ENCODE assay signal across 19 cellular contexts in genomic region chr6:160085226-160085625, GRCh38. TPM values are rescaled to one million over a fixed set of nuclear protein-coding genes. Genes with fewer than 3 reads are reported as not detected.
A peak's percentile ranks its signal among the peaks of the same experiment; 100 is the strongest.
DNase-seq lines count a peak whose midpoint lies in the region; ATAC-seq and TF ChIP-seq lines count a peak whose summit lies in the region.
"Had no signal": no experiment of that assay in that cellular context is flagged by ENCODE, and none has a peak within 500 bp of the region (broad histone marks: within the 10 kb centered on the region; RNA-seq: fewer than 3 reads in every experiment).

No MANE protein-coding gene starts in this region.

- no peak overlapping the region for H3K4me3 Mint-ChIP-seq in activated CD8-positive, alpha-beta memory T cell treated with anti-CD3 and anti-CD28 coated beads, Interleukin-2, amount 10 ng/mL, durations not matched to agents 7 days and 5 days
- H3K4me3 Mint-ChIP-seq in endothelial cell (ENCODE audit: unreplicated experiment) = peak overlapping the region; percentile 38
- peak overlapping the region; percentile 6 for H3K4me3 Mint-ChIP-seq in natural killer cell treated with Interleukin-12 subunit alpha and Interleukin-12 subunit beta and Interleukin-15 and Interleukin-18, amount 100 ng/mL, for 72 hours
- H3K4me3 Mint-ChIP-seq: CD4-positive, alpha-beta T cell; IgD-negative memory B cell had no signal

- H3K9me3 Mint-ChIP-seq in activated CD8-positive, alpha-beta memory T cell treated with anti-CD3 and anti-CD28 coated beads, Interleukin-2, amount 10 ng/mL, durations not matched to agents 7 days and 5 days (ENCODE audit: low read depth) = no peaks in the 10 kb centered on the region
- H3K9me3 Mint-ChIP-seq in endothelial cell (ENCODE audit: unreplicated experiment) = no peaks in the 10 kb centered on the region
- no peaks in the 10 kb centered on the region for H3K9me3 Mint-ChIP-seq in natural killer cell treated with Interleukin-12 subunit alpha and Interleukin-12 subunit beta and Interleukin-15 and Interleukin-18, amount 100 ng/mL, for 72 hours
- H3K9me3 Mint-ChIP-seq: CD4-positive, alpha-beta T cell; IgD-negative memory B cell had no signal

- no peak overlapping the region for H3K4me3 ChIP-seq in LNCaP clone FGC (ENCODE audit: low read depth, low read length)
- H3K4me3 ChIP-seq: HAP-1 had no signal

- ATAC-seq in activated CD8-positive, alpha-beta memory T cell treated with anti-CD3 and anti-CD28 coated beads, Interleukin-2, amount 10 ng/mL, durations not matched to agents 7 days and 5 days = no peak
- ATAC-seq in natural killer cell treated with Interleukin-12 subunit alpha and Interleukin-12 subunit beta and Interleukin-15 and Interleukin-18, amount 100 ng/mL, for 72 hours = no peak
- no peak for ATAC-seq in GM21390 (IDR thresholded peaks at IDR 0.05; ENCODE audit: unreplicated experiment)
- ATAC-seq: Panc1 had no signal

- CTCF ChIA-PET in activated CD8-positive, alpha-beta memory T cell treated with anti-CD3 and anti-CD28 coated beads, Interleukin-2, amount 10 ng/mL, durations not matched to agents 7 days and 5 days (lab: Charles Lee) = no interaction called here

- TF ChIP-seq CTCF in LNCaP clone FGC (IDR thresholded peaks at IDR 0.05; ENCODE audit: control insufficient read depth, extremely low read depth, insufficient read depth) = no peak
- TF ChIP-seq CTCF in endothelial cell (IDR thresholded peaks at IDR 0.05; ENCODE audit: unreplicated experiment) = no peak

- no peaks in the 10 kb centered on the region for H3K27me3 Mint-ChIP-seq in activated CD8-positive, alpha-beta memory T cell treated with anti-CD3 and anti-CD28 coated beads, Interleukin-2, amount 10 ng/mL, durations not matched to agents 7 days and 5 days
- peaks cover 1% of the 10 kb centered on the region for H3K27me3 Mint-ChIP-seq in endothelial cell (ENCODE audit: unreplicated experiment)
- no peaks in the 10 kb centered on the region for H3K27me3 Mint-ChIP-seq in natural killer cell treated with Interleukin-12 subunit alpha and Interleukin-12 subunit beta and Interleukin-15 and Interleukin-18, amount 100 ng/mL, for 72 hours
- H3K27me3 Mint-ChIP-seq: CD4-positive, alpha-beta T cell; IgD-negative memory B cell had no signal

- H3K36me3 Mint-ChIP-seq in activated CD8-positive, alpha-beta memory T cell treated with anti-CD3 and anti-CD28 coated beads, Interleukin-2, amount 10 ng/mL, durations not matched to agents 7 days and 5 days = peaks cover 67% of the 10 kb centered on the region
- H3K36me3 Mint-ChIP-seq in endothelial cell (ENCODE audit: low read depth, unreplicated experiment) = peaks cover 67% of the 10 kb centered on the region
- H3K36me3 Mint-ChIP-seq in natural killer cell treated with Interleukin-12 subunit alpha and Interleukin-12 subunit beta and Interleukin-15 and Interleukin-18, amount 100 ng/mL, for 72 hours = peaks cover 51% of the 10 kb centered on the region

- peak overlapping the region; percentile 26 for H3K27ac Mint-ChIP-seq in activated CD8-positive, alpha-beta memory T cell treated with anti-CD3 and anti-CD28 coated beads, Interleukin-2, amount 10 ng/mL, durations not matched to agents 7 days and 5 days
- H3K27ac Mint-ChIP-seq in endothelial cell (ENCODE audit: unreplicated experiment) = no peak overlapping the region
- H3K27ac Mint-ChIP-seq in natural killer cell treated with Interleukin-12 subunit alpha and Interleukin-12 subunit beta and Interleukin-15 and Interleukin-18, amount 100 ng/mL, for 72 hours = peak overlapping the region; percentile 72 to 86
- H3K27ac Mint-ChIP-seq: CD4-positive, alpha-beta T cell; IgD-negative memory B cell had no signal

- no peak for DNase-seq in activated CD8-positive, alpha-beta memory T cell treated with anti-CD3 and anti-CD28 coated beads, Interleukin-2, amount 10 ng/mL, durations not matched to agents 7 days and 5 days
- no peak for DNase-seq in activated CD8-positive, alpha-beta memory T cell treated with anti-CD3 and anti-CD28 coated beads, Interleukin-2, amount 50 U/mL, for 48 hours
- peak; percentile 76 for DNase-seq in LNCaP clone FGC (ENCODE audit: low read depth)
- no peak for DNase-seq in endothelial cell (ENCODE audit: low spot score)
- DNase-seq in natural killer cell treated with Interleukin-12 subunit alpha and Interleukin-12 subunit beta and Interleukin-15 and Interleukin-18, amount 100 ng/mL, for 72 hours (ENCODE audit: low spot score) = no peak
- no peak for DNase-seq in HUDEP-2 (lab: John Stamatoyannopoulos, UW; ENCODE audit: unreplicated experiment in 76 of 76)
- DNase-seq in DMS153 treated with DMSO at 0.1 percent for 48 hours (lab: John Stamatoyannopoulos, UW; ENCODE audit: unreplicated experiment) = no peak
- DNase-seq: AML-193; CD4-positive, alpha-beta T cell; DMS79 treated with DMSO at 0.1 percent for 48 hours; NCI-H1417; NCI-H1930; NCI-H2171 treated with DMSO at 0.1 percent for 48 hours; NCI-H510A; NCI-H82 had no signal

- H3K4me1 Mint-ChIP-seq in activated CD8-positive, alpha-beta memory T cell treated with anti-CD3 and anti-CD28 coated beads, Interleukin-2, amount 10 ng/mL, durations not matched to agents 7 days and 5 days = peaks cover 8% of the 10 kb centered on the region
- H3K4me1 Mint-ChIP-seq in endothelial cell (ENCODE audit: unreplicated experiment) = no peaks in the 10 kb centered on the region
- peaks cover 18 to 30% of the 10 kb centered on the region in 2 donors for H3K4me1 Mint-ChIP-seq in natural killer cell treated with Interleukin-12 subunit alpha and Interleukin-12 subunit beta and Interleukin-15 and Interleukin-18, amount 100 ng/mL, for 72 hours (ENCODE audit: low read depth in 2 of 2)
- H3K4me1 Mint-ChIP-seq: IgD-negative memory B cell had no signal

RNA-seq across cellular contexts. Expression of gene SLC22A1, which starts 36.4 kb away (rescaled TPM):
- 1 to 10 TPM in 1 of 2 experiments, under 1 TPM in 1; 0.82 to 1.6 TPM for total RNA-seq in activated CD8-positive, alpha-beta memory T cell treated with anti-CD3 and anti-CD28 coated beads, Interleukin-2, amount 10 ng/mL, durations not matched to agents 7 days and 5 days
- 2.7 TPM for total RNA-seq in endothelial cell (ENCODE audit: unreplicated experiment)
- 10 to 100 TPM in 1 of 2 donors, 1 to 10 TPM in 1; 5.8 to 11.0 TPM for total RNA-seq in natural killer cell treated with Interleukin-12 subunit alpha and Interleukin-12 subunit beta and Interleukin-15 and Interleukin-18, amount 100 ng/mL, for 72 hours
